Comparison of ENCODE assay signal across 16 cellular contexts in the genomic region with DNA sequence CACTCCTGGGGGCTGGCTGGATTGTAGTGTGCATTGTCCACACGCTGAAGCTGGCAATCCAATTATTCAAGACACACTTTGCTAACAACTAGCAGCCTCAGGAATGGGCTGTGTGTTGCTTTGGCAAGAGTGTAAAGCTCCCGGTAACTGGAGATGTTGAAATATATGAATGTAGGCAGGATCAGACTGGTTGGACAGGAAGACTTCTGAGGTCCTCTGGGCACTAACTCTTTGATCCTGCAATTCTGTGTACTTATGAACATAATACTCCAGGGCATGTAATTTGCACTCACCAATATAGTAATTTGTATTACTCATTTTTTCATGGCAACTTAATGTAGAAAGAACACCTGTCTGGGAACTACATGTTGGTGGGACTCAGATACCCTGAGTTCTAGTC.
DNase-seq lines count a peak whose midpoint lies in the region; ATAC-seq and TF ChIP-seq lines count a peak whose summit lies in the region.
"Had no signal": no experiment of that assay in that cellular context is flagged by ENCODE, and none has a peak within 500 bp of the region (broad histone marks: within the 10 kb centered on the region; RNA-seq: fewer than 3 reads in every experiment).

No MANE protein-coding gene starts in this region.

- no peaks in the 10 kb centered on the region for H3K79me2 ChIP-seq in mammary epithelial cell (ENCODE audit: insufficient read depth, low read length)

- H3K9ac ChIP-seq in mammary epithelial cell (ENCODE audit: insufficient read depth, low read length) = no peak overlapping the region

- no peaks in the 10 kb centered on the region for H3K27me3 Mint-ChIP-seq in activated CD8-positive, alpha-beta memory T cell treated with anti-CD3 and anti-CD28 coated beads, Interleukin-2, amount 10 ng/mL, durations not matched to agents 7 days and 5 days
- no peaks in the 10 kb centered on the region for H3K27me3 Mint-ChIP-seq in activated CD4-positive, alpha-beta T cell treated with anti-CD3 and anti-CD28 coated beads, Interleukin-2, amount 10 ng/mL, durations not matched to agents 24 days and 14 days
- H3K27me3 Mint-ChIP-seq: CD4-positive, CD25-positive, alpha-beta regulatory T cell had no signal

- no peak overlapping the region for H3K4me2 ChIP-seq in mammary epithelial cell (ENCODE audit: insufficient read depth, low read depth, low read length)

- no peak overlapping the region for H3K4me3 ChIP-seq in mammary epithelial cell (replicated peaks in 1 of 3; ENCODE audit: insufficient read depth in 1 of 3, low read depth in 2 of 3, low read length in 3 of 3)

- H4K20me1 ChIP-seq in mammary epithelial cell (ENCODE audit: insufficient read depth, low read length) = no peaks in the 10 kb centered on the region

- no peak for TF ChIP-seq CTCF in RWPE1 (conservative IDR thresholded peaks at IDR 0.05; ENCODE audit: low read depth)
- TF ChIP-seq CTCF in mammary epithelial cell (conservative IDR thresholded peaks at IDR 0.05 in 1 of 2, IDR thresholded peaks at IDR 0.05 in 1 of 2; ENCODE audit: extremely low read depth in 1 of 2, insufficient read depth in 1 of 2, low read depth in 1 of 2, low read length in 2 of 2) = no peak

- no peaks in the 10 kb centered on the region for H3K36me3 Mint-ChIP-seq in activated CD8-positive, alpha-beta memory T cell treated with anti-CD3 and anti-CD28 coated beads, Interleukin-2, amount 10 ng/mL, durations not matched to agents 7 days and 5 days
- H3K36me3 Mint-ChIP-seq in activated CD4-positive, alpha-beta T cell treated with anti-CD3 and anti-CD28 coated beads, Interleukin-2, amount 10 ng/mL, durations not matched to agents 24 days and 14 days (ENCODE audit: low read depth) = no peaks in the 10 kb centered on the region
- H3K36me3 Mint-ChIP-seq: CD4-positive, CD25-positive, alpha-beta regulatory T cell; IgD-negative memory B cell had no signal

- H3K27ac ChIP-seq in RWPE1 (no peak overlapping the region), mammary epithelial cell (ENCODE audit: insufficient read depth, low read depth, low read length) (no peak overlapping the region)

- no TSS peak for BruUV-seq in mammary epithelial cell (replicated peaks; lab: Mats Ljungman, UMichigan)

- intact Hi-C loops in mammary epithelial cell (cut with micrococcal nuclease) = no loop called here
- intact Hi-C loops in activated CD4-positive, alpha-beta T cell treated with anti-CD3 and anti-CD28 coated beads, Interleukin-2, amount 10 ng/mL, durations not matched to agents 24 days and 14 days (cut with micrococcal nuclease) = no loop called here

- WGBS in mammary epithelial cell (ENCODE audit: low coverage, missing lambda C conversion rate) = 0% methylated on average over 2 of the region's 2 CpGs

- no peaks in the 10 kb centered on the region for H3K4me1 ChIP-seq in mammary epithelial cell (ENCODE audit: insufficient read depth, low read length)
- H3K4me1 ChIP-seq: BE2C, Caco-2 had no signal

- ATAC-seq in esophagus mucosa = peak; percentile 95
- ATAC-seq in activated CD8-positive, alpha-beta memory T cell treated with anti-CD3 and anti-CD28 coated beads, Interleukin-2, amount 10 ng/mL, durations not matched to agents 7 days and 5 days = no peak
- ATAC-seq: HepG2 had no signal

- no peak overlapping the region for H3K4me3 Mint-ChIP-seq in activated CD8-positive, alpha-beta memory T cell treated with anti-CD3 and anti-CD28 coated beads, Interleukin-2, amount 10 ng/mL, durations not matched to agents 7 days and 5 days
- no peak overlapping the region for H3K4me3 Mint-ChIP-seq in activated CD4-positive, alpha-beta T cell treated with anti-CD3 and anti-CD28 coated beads, Interleukin-2, amount 10 ng/mL, durations not matched to agents 24 days and 14 days
- H3K4me3 Mint-ChIP-seq: CD4-positive, CD25-positive, alpha-beta regulatory T cell; H9; IgD-negative memory B cell had no signal

- DNase-seq in RWPE1 (ENCODE audit: low spot score) (peak; percentile 34), mammary epithelial cell (peak; percentile 29), NCI-H446 (lab: John Stamatoyannopoulos, UW) (no peak)
- DNase-seq in activated CD8-positive, alpha-beta memory T cell treated with anti-CD3 and anti-CD28 coated beads, Interleukin-2, amount 10 ng/mL, durations not matched to agents 7 days and 5 days = no peak
- DNase-seq in stimulated activated CD4-positive, alpha-beta T cell treated with anti-CD3 and anti-CD28 coated beads, Interleukin-1b, Interleukin-23, amount 100 ng/mL, for 48 hours = no peak
- no peak for DNase-seq in activated CD4-positive, alpha-beta T cell treated with anti-CD3 and anti-CD28 coated beads, Interleukin-2, amount 10 ng/mL, durations not matched to agents 24 days and 14 days
- DNase-seq: ACHN; BE2C; C1 segment of cervical spinal cord; Caco-2; CD4-positive, CD25-positive, alpha-beta regulatory T cell; GDM1; H9 had no signal

- POLR2A ChIA-PET in RWPE1 (lab: Yijun Ruan, JAX; ENCODE audit: low non-redundant PET) = no interaction called here

- no peaks in the 10 kb centered on the region for H3K4me1 Mint-ChIP-seq in activated CD8-positive, alpha-beta memory T cell treated with anti-CD3 and anti-CD28 coated beads, Interleukin-2, amount 10 ng/mL, durations not matched to agents 7 days and 5 days
- no peaks in the 10 kb centered on the region for H3K4me1 Mint-ChIP-seq in activated CD4-positive, alpha-beta T cell treated with anti-CD3 and anti-CD28 coated beads, Interleukin-2, amount 10 ng/mL, durations not matched to agents 24 days and 14 days
- H3K4me1 Mint-ChIP-seq: CD4-positive, CD25-positive, alpha-beta regulatory T cell; H9; IgD-negative memory B cell had no signal

- no peaks in the 10 kb centered on the region for H3K9me3 ChIP-seq in mammary epithelial cell (replicated peaks; ENCODE audit: insufficient read depth, low read length)
- H3K9me3 ChIP-seq: BE2C, Caco-2 had no signal

- H3K9me3 Mint-ChIP-seq in activated CD8-positive, alpha-beta memory T cell treated with anti-CD3 and anti-CD28 coated beads, Interleukin-2, amount 10 ng/mL, durations not matched to agents 7 days and 5 days (ENCODE audit: low read depth) = no peaks in the 10 kb centered on the region
- H3K9me3 Mint-ChIP-seq in activated CD4-positive, alpha-beta T cell treated with anti-CD3 and anti-CD28 coated beads, Interleukin-2, amount 10 ng/mL, durations not matched to agents 24 days and 14 days = no peaks in the 10 kb centered on the region
- H3K9me3 Mint-ChIP-seq: CD4-positive, CD25-positive, alpha-beta regulatory T cell; H9 had no signal

- H3K27me3 ChIP-seq in mammary epithelial cell (ENCODE audit: insufficient read depth, low read length) = no peaks in the 10 kb centered on the region
- H3K27me3 ChIP-seq: BE2C had no signal

- H3K27ac Mint-ChIP-seq in activated CD8-positive, alpha-beta memory T cell treated with anti-CD3 and anti-CD28 coated beads, Interleukin-2, amount 10 ng/mL, durations not matched to agents 7 days and 5 days = no peak overlapping the region
- no peak overlapping the region for H3K27ac Mint-ChIP-seq in activated CD4-positive, alpha-beta T cell treated with anti-CD3 and anti-CD28 coated beads, Interleukin-2, amount 10 ng/mL, durations not matched to agents 24 days and 14 days
- H3K27ac Mint-ChIP-seq: H9, IgD-negative memory B cell had no signal

- in situ Hi-C loops in mammary epithelial cell (cut with MboI; ENCODE audit: low sequenced_read_pairs in 2 of 2) = no loop called here

- CTCF ChIA-PET in RWPE1 (lab: Yijun Ruan, JAX) = interaction anchor here (0.6 kb wide), 1 partner anchor 14 kb away, joined by 3 read pairs; no protein-coding TSS in a partner anchor
- CTCF ChIA-PET in mammary epithelial cell (lab: Charles Lee; ENCODE audit: low non-redundant PET) = interaction anchor here (0.6 kb wide), 1 partner anchor 1163 kb away, joined by 20 read pairs; no protein-coding TSS in a partner anchor
- CTCF ChIA-PET in activated CD8-positive, alpha-beta memory T cell treated with anti-CD3 and anti-CD28 coated beads, Interleukin-2, amount 10 ng/mL, durations not matched to agents 7 days and 5 days (lab: Charles Lee) = no interaction called here

- no peaks in the 10 kb centered on the region for H3K36me3 ChIP-seq in mammary epithelial cell (ENCODE audit: insufficient read depth, low read length)
- H3K36me3 ChIP-seq: BE2C had no signal

- dilution Hi-C loops in mammary epithelial cell (cut with HindIII; ENCODE audit: low sequenced_read_pairs) = no loop called here

- no peak overlapping the region for H2AFZ ChIP-seq in mammary epithelial cell (ENCODE audit: low read depth, low read length)

Comparison
In these comparisons a context has a peak if more than half of its experiments do, and no peak if none do; other contexts are left out.
1. DNase-seq: peak in RWPE1 (single experiment) and mammary epithelial cell (single experiment); none in activated CD8-positive, alpha-beta memory T cell treated with anti-CD3 and anti-CD28 coated beads, Interleukin-2, amount 10 ng/mL, durations not matched to agents 7 days and 5 days (single experiment), stimulated activated CD4-positive, alpha-beta T cell treated with anti-CD3 and anti-CD28 coated beads, Interleukin-1b, Interleukin-23, amount 100 ng/mL, for 48 hours (single experiment), NCI-H446 (0 of 2) and activated CD4-positive, alpha-beta T cell treated with anti-CD3 and anti-CD28 coated beads, Interleukin-2, amount 10 ng/mL, durations not matched to agents 24 days and 14 days (single experiment).